Comparison of ENCODE assay signal across 2 cellular contexts in genomic region chr14:76495983-76496382, GRCh38.
TF ChIP-seq lines count a peak whose summit lies in the region.

No MANE protein-coding gene starts in this region.

TF ChIP-seq in HEK293, 187 proteins besides CTCF, POLR2A, EP300 and RAD21 (continued from another document):
- TF ChIP-seq ZNF830 (tag by site-specific recombination; IDR thresholded peaks at IDR 0.05; ENCODE audit: low read depth), result no peak
- TF ChIP-seq OVOL3 (tag by site-specific recombination; IDR thresholded peaks at IDR 0.05), result no peak
- TF ChIP-seq ZNF416 (tag by site-specific recombination; IDR thresholded peaks at IDR 0.05), result no peak
- no peak for TF ChIP-seq SCRT1 (tag by site-specific recombination; IDR thresholded peaks at IDR 0.05; ENCODE audit: borderline replicate concordance)

TF ChIP-seq in H1, 55 proteins besides CTCF, POLR2A, EP300 and RAD21:
- no peak for TF ChIP-seq POLR2AphosphoS5 (IDR thresholded peaks at IDR 0.05; ENCODE audit: low read depth, low read length)
- no peak for TF ChIP-seq CBX5 (IDR thresholded peaks at IDR 0.05; ENCODE audit: low read depth, low read length)
- TF ChIP-seq CHD2 (IDR thresholded peaks at IDR 0.05; ENCODE audit: low read length), result no peak
- TF ChIP-seq POU5F1 (IDR thresholded peaks at IDR 0.05; ENCODE audit: low read depth, low read length), result no peak
- no peak for TF ChIP-seq JUND (IDR thresholded peaks at IDR 0.05; ENCODE audit: low read length)
- no peak for TF ChIP-seq ASH2L (IDR thresholded peaks at IDR 0.05; ENCODE audit: low read length)
- TF ChIP-seq E2F6 (IDR thresholded peaks at IDR 0.05), result no peak
- TF ChIP-seq KDM1A (IDR thresholded peaks at IDR 0.05; ENCODE audit: borderline replicate concordance, low read length), result no peak
- TF ChIP-seq RFX5 (IDR thresholded peaks at IDR 0.05; ENCODE audit: borderline replicate concordance, low read depth, low read length), result no peak
- no peak for TF ChIP-seq SP1 (IDR thresholded peaks at IDR 0.05; ENCODE audit: low read depth, low read length)
- no peak for TF ChIP-seq CREB1 (IDR thresholded peaks at IDR 0.05)
- no peak for TF ChIP-seq KDM4A (IDR thresholded peaks at IDR 0.05; ENCODE audit: low read depth, low read length, severe bottlenecking)
- no peak for TF ChIP-seq TEAD4 (IDR thresholded peaks at IDR 0.05; ENCODE audit: low read depth, low read length)
- TF ChIP-seq RNF2 (IDR thresholded peaks at IDR 0.05; ENCODE audit: borderline replicate concordance, low read depth, low read length, missing control alignments, poor library complexity, severe bottlenecking), result no peak
- no peak for TF ChIP-seq NRF1 (IDR thresholded peaks at IDR 0.05; ENCODE audit: low read depth, low read length)
- no peak for TF ChIP-seq SIX5 (IDR thresholded peaks at IDR 0.05; ENCODE audit: low read depth, low read length)
